Comparison of ENCODE assay signal across 1 cellular context in the genomic region with DNA sequence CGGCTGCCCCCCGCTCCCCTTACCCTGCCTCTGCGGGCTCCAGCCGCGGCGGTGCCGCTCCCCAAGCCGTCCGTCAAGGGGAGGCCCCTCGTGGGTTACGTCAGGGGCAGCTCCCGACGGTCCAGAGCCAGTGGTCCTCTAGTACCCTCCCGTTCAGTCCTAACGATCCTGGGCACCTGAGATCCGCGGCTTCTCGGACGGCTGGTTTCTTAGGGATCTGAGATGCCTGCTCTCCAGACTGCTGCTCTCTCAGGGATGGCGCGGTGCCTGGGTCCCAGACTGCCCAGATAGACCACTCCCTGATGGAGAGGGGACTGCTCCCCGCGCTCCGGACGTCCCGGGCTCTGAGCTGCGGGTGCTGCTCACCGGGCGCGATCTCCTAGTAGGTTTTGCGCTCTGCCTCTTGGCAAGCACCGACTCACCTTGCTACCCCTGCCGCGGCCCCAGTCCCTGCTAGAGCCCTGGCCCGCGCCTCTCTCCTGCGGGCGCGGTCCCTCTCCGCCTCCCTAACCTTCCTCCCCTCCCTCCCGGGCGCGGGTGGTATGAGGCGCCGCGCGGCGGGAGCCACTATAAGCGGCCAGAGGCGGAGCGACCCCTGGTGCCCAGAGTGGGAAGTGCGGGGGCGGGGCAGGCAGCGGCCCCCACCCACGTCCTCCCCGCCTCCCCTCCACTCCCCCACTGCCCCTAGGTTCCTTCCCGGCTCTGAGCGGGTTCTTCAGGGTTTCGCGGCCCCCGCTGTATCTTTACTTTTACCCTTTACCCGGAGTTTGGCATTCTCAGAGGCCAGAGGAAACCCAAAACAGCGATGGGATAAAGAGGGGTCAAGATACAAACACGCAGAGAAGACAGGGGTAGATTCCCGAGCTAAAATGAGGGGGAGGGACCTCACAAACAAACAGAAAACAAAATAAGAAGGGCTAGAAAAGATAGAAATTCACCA.
TF ChIP-seq lines count a peak whose summit lies in the region.

TSS of gene C1QL4 (minus strand) at position 544 of the 940 bp plus-strand sequence. CDS start 711 bp downstream, outside the sequence.

TF ChIP-seq in HepG2, 621 proteins besides CTCF, POLR2A, EP300 and RAD21 (continued from another document and continues in another):
- TF ChIP-seq, protein P1, sequence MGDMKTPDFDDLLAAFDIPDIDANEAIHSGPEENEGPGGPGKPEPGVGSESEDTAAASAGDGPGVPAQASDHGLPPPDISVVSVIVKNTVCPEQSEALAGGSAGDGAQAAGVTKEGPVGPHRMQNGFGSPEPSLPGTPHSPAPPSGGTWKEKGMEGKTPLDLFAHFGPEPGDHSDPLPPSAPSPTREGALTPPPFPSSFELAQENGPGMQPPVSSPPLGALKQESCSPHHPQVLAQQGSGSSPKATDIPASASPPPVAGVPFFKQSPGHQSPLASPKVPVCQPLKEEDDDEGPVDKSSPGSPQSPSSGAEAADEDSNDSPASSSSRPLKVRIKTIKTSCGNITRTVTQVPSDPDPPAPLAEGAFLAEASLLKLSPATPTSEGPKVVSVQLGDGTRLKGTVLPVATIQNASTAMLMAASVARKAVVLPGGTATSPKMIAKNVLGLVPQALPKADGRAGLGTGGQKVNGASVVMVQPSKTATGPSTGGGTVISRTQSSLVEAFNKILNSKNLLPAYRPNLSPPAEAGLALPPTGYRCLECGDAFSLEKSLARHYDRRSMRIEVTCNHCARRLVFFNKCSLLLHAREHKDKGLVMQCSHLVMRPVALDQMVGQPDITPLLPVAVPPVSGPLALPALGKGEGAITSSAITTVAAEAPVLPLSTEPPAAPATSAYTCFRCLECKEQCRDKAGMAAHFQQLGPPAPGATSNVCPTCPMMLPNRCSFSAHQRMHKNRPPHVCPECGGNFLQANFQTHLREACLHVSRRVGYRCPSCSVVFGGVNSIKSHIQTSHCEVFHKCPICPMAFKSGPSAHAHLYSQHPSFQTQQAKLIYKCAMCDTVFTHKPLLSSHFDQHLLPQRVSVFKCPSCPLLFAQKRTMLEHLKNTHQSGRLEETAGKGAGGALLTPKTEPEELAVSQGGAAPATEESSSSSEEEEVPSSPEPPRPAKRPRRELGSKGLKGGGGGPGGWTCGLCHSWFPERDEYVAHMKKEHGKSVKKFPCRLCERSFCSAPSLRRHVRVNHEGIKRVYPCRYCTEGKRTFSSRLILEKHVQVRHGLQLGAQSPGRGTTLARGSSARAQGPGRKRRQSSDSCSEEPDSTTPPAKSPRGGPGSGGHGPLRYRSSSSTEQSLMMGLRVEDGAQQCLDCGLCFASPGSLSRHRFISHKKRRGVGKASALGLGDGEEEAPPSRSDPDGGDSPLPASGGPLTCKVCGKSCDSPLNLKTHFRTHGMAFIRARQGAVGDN (CRISPR knock-in tag; IDR thresholded peaks at IDR 0.05): peak; percentile 53; the same call in 1 of the 2 replicates
- no peak for TF ChIP-seq ATM (IDR thresholded peaks at IDR 0.05; ENCODE audit: borderline replicate concordance)
- no peak for TF ChIP-seq FOXA3 (CRISPR knock-in tag; IDR thresholded peaks at IDR 0.05)
- no peak for TF ChIP-seq POGK (CRISPR knock-in tag; conservative IDR thresholded peaks at IDR 0.05)
- TF ChIP-seq CCAR2 (optimal IDR thresholded peaks at IDR 0.05; ENCODE audit: low read depth, low read length): no peak
- no peak for TF ChIP-seq ZNF512B (CRISPR knock-in tag; IDR thresholded peaks at IDR 0.05; ENCODE audit: borderline replicate concordance)
- no peak for TF ChIP-seq ZNF367 (CRISPR knock-in tag; IDR thresholded peaks at IDR 0.05; ENCODE audit: borderline replicate concordance)
- TF ChIP-seq LCORL (IDR thresholded peaks at IDR 0.05): no peak
- TF ChIP-seq LCORL (CRISPR knock-in tag; IDR thresholded peaks at IDR 0.05): 0 out of 2 replicates have a peak, but pooled peaks have one; percentile 17
- TF ChIP-seq, protein P2, sequence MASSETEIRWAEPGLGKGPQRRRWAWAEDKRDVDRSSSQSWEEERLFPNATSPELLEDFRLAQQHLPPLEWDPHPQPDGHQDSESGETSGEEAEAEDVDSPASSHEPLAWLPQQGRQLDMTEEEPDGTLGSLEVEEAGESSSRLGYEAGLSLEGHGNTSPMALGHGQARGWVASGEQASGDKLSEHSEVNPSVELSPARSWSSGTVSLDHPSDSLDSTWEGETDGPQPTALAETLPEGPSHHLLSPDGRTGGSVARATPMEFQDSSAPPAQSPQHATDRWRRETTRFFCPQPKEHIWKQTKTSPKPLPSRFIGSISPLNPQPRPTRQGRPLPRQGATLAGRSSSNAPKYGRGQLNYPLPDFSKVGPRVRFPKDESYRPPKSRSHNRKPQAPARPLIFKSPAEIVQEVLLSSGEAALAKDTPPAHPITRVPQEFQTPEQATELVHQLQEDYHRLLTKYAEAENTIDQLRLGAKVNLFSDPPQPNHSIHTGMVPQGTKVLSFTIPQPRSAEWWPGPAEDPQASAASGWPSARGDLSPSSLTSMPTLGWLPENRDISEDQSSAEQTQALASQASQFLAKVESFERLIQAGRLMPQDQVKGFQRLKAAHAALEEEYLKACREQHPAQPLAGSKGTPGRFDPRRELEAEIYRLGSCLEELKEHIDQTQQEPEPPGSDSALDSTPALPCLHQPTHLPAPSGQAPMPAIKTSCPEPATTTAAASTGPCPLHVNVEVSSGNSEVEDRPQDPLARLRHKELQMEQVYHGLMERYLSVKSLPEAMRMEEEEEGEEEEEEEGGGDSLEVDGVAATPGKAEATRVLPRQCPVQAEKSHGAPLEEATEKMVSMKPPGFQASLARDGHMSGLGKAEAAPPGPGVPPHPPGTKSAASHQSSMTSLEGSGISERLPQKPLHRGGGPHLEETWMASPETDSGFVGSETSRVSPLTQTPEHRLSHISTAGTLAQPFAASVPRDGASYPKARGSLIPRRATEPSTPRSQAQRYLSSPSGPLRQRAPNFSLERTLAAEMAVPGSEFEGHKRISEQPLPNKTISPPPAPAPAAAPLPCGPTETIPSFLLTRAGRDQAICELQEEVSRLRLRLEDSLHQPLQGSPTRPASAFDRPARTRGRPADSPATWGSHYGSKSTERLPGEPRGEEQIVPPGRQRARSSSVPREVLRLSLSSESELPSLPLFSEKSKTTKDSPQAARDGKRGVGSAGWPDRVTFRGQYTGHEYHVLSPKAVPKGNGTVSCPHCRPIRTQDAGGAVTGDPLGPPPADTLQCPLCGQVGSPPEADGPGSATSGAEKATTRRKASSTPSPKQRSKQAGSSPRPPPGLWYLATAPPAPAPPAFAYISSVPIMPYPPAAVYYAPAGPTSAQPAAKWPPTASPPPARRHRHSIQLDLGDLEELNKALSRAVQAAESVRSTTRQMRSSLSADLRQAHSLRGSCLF (CRISPR knock-in tag; IDR thresholded peaks at IDR 0.05; ENCODE audit: borderline replicate concordance): no peak
- TF ChIP-seq ZNF558 (CRISPR knock-in tag; IDR thresholded peaks at IDR 0.05; ENCODE audit: borderline replicate concordance): no peak
- no peak for TF ChIP-seq ZNF20 (CRISPR knock-in tag; IDR thresholded peaks at IDR 0.05)
- TF ChIP-seq FOSL1 (CRISPR knock-in tag; IDR thresholded peaks at IDR 0.05; ENCODE audit: borderline replicate concordance): no peak
- TF ChIP-seq ZBTB34 (CRISPR knock-in tag; IDR thresholded peaks at IDR 0.05): no peak
- TF ChIP-seq, protein P3, sequence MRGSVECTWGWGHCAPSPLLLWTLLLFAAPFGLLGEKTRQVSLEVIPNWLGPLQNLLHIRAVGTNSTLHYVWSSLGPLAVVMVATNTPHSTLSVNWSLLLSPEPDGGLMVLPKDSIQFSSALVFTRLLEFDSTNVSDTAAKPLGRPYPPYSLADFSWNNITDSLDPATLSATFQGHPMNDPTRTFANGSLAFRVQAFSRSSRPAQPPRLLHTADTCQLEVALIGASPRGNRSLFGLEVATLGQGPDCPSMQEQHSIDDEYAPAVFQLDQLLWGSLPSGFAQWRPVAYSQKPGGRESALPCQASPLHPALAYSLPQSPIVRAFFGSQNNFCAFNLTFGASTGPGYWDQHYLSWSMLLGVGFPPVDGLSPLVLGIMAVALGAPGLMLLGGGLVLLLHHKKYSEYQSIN (CRISPR knock-in tag; IDR thresholded peaks at IDR 0.05; ENCODE audit: borderline replicate concordance): no peak
- no peak for TF ChIP-seq KMT2A (CRISPR knock-in tag; IDR thresholded peaks at IDR 0.05)
- no peak for TF ChIP-seq SSRP1 (CRISPR knock-in tag; IDR thresholded peaks at IDR 0.05)
- TF ChIP-seq, protein P4, sequence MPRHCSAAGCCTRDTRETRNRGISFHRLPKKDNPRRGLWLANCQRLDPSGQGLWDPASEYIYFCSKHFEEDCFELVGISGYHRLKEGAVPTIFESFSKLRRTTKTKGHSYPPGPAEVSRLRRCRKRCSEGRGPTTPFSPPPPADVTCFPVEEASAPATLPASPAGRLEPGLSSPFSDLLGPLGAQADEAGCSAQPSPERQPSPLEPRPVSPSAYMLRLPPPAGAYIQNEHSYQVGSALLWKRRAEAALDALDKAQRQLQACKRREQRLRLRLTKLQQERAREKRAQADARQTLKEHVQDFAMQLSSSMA (CRISPR knock-in tag; IDR thresholded peaks at IDR 0.05): 0 out of 2 replicates have a peak, but pooled peaks have one; percentile 40
- no peak for TF ChIP-seq GMEB1 (CRISPR knock-in tag; IDR thresholded peaks at IDR 0.05; ENCODE audit: borderline replicate concordance)
- TF ChIP-seq ESRRA (CRISPR knock-in tag; IDR thresholded peaks at IDR 0.05; ENCODE audit: low read depth): no peak
- no peak for TF ChIP-seq NFATC3 (CRISPR knock-in tag; IDR thresholded peaks at IDR 0.05)
- TF ChIP-seq KDM2A (CRISPR knock-in tag; IDR thresholded peaks at IDR 0.05; ENCODE audit: borderline replicate concordance, low read depth): peak; percentile 76
- TF ChIP-seq, protein P5, sequence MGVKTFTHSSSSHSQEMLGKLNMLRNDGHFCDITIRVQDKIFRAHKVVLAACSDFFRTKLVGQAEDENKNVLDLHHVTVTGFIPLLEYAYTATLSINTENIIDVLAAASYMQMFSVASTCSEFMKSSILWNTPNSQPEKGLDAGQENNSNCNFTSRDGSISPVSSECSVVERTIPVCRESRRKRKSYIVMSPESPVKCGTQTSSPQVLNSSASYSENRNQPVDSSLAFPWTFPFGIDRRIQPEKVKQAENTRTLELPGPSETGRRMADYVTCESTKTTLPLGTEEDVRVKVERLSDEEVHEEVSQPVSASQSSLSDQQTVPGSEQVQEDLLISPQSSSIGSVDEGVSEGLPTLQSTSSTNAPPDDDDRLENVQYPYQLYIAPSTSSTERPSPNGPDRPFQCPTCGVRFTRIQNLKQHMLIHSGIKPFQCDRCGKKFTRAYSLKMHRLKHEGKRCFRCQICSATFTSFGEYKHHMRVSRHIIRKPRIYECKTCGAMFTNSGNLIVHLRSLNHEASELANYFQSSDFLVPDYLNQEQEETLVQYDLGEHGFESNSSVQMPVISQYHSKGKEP (CRISPR knock-in tag; IDR thresholded peaks at IDR 0.05): no peak
- TF ChIP-seq, protein P6, sequence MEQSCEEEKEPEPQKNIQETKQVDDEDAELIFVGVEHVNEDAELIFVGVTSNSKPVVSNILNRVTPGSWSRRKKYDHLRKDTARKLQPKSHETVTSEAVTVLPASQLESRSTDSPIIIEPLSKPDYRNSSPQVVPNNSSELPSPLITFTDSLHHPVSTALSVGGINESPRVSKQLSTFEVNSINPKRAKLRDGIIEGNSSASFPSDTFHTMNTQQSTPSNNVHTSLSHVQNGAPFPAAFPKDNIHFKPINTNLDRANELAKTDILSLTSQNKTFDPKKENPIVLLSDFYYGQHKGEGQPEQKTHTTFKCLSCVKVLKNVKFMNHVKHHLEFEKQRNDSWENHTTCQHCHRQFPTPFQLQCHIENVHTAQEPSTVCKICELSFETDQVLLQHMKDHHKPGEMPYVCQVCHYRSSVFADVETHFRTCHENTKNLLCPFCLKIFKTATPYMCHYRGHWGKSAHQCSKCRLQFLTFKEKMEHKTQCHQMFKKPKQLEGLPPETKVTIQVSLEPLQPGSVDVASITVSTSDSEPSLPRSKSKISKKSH (CRISPR knock-in tag; IDR thresholded peaks at IDR 0.05; ENCODE audit: borderline replicate concordance): no peak
- TF ChIP-seq ZBTB21 (CRISPR knock-in tag; IDR thresholded peaks at IDR 0.05): no peak
